In the genomic region with DNA sequence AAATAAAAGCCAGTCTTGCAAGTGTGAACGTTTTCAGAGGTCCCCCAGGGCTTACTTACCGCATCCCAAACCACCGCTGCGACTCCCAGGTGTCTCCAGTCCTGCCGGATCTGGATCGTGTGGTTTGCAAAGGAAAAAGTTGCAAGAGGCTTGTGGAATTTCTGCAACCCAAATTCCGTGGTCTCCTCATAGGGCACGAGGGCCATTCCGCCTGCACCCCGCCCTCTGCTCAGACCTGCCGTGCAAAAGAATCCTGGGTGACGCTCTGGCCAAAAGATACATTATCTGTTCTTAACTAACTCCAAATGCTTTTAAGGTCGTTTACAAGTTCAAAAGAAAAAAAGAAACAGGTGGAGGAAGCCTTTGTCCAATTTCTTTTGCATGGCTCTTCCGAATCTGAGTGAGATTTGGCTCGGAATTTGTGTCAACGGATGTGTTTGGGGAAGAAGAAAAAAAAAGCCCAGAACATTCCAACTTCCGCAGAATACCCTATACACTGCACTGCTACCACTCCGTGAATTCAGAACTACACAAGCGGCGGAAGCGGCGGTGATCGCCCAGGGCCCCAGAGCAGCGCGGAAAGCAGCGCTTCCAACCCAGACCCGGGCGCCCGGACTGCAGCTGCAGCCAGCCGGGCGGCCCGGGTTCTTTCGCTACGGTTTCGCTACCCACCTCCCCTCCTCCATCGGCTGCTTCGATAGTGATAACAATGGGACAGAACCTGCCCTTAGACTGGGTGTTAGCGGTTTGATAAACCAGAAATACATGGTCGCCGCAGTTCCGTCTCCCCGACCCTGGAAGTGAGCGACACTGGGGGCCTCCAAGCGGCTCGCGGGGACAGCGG, we compare ENCODE assay signal across 8 cellular contexts. TPM values are rescaled to one million over a fixed set of nuclear protein-coding genes. Genes with fewer than 3 reads are reported as not detected.
DNase-seq lines count a peak whose midpoint lies in the region; ATAC-seq and TF ChIP-seq lines count a peak whose summit lies in the region.

No MANE protein-coding gene starts in this region.

- H4K8ac ChIP-seq in neuronal stem cell (ENCODE audit: low read depth, low read length) = no peak overlapping the region

- H3K79me2 ChIP-seq in DND-41 (ENCODE audit: insufficient read depth, low read length) = peaks cover 40% of the 10 kb centered on the region

- peak in 1 of 2 donors; percentile 51 for TF ChIP-seq POLR2A in gastroesophageal sphincter (IDR thresholded peaks at IDR 0.05)

- H3K36me3 ChIP-seq in DND-41 (ENCODE audit: insufficient read depth, low read length) (peaks cover 36% of the 10 kb centered on the region), HUES48 (ENCODE audit: control insufficient read depth, insufficient read depth, low read length) (peaks cover 42% of the 10 kb centered on the region), gastroesophageal sphincter (peaks cover 0 to 28% of the 10 kb centered on the region in 2 donors), neuronal stem cell (replicated peaks in 1 of 2; ENCODE audit: control insufficient read depth in 2 of 2, insufficient read depth in 2 of 2, low read length in 2 of 2) (peaks cover 12 to 39% of the 10 kb centered on the region in 2 donors)

- H3K4me3 ChIP-seq in DND-41 (ENCODE audit: low read depth in 1 of 2, low read length in 2 of 2) = peak overlapping the region; percentile 62
- peak overlapping the region; percentile 81 for H3K4me3 ChIP-seq in HUES48 (ENCODE audit: low read depth, low read length)
- H3K4me3 ChIP-seq in gastroesophageal sphincter = peak overlapping the region; percentile 73 to 78
- peak overlapping the region; percentile 86 to 87 for H3K4me3 ChIP-seq in neuronal stem cell (ENCODE audit: low read length in 2 of 2)

- peak overlapping the region; percentile 93 for H3K4ac ChIP-seq in neuronal stem cell (ENCODE audit: low read length)

- H2AFZ ChIP-seq in DND-41 (ENCODE audit: low read depth, low read length) (peak overlapping the region; percentile 81), neuronal stem cell (ENCODE audit: low read length) (peak overlapping the region; percentile 100)

- no peaks in the 10 kb centered on the region for H3K27me3 Mint-ChIP-seq in activated naive CD4-positive, alpha-beta T cell treated with anti-CD3 and anti-CD28 coated beads, Interleukin-2, amount 10 ng/mL, durations not matched to agents 7 days and 5 days

- WGBS in gastroesophageal sphincter (ENCODE audit: low coverage in 1 of 2), 2 donors = 0 to 4% methylated on average over 10 to 18 of the region's 47 CpGs
- no CpG with 5 or more reads among the region's 47 CpGs for WGBS in neuronal stem cell (ENCODE audit: extremely low coverage in 2 of 2, insufficient read length in 2 of 2, insufficient replicate concordance in 1 of 2), 2 donors

- peak overlapping the region; percentile 89 for H3K14ac ChIP-seq in neuronal stem cell (ENCODE audit: low read length)

- H3K4me2 ChIP-seq in DND-41 (ENCODE audit: insufficient read depth, low read length) (peak overlapping the region; percentile 74), neuronal stem cell (ENCODE audit: insufficient read depth, low read length, poor library complexity, severe bottlenecking) (peak overlapping the region; percentile 94)

- H3K23ac ChIP-seq in neuronal stem cell (ENCODE audit: low read depth, low read length, poor library complexity) = peak overlapping the region; percentile 31

- H3K9ac ChIP-seq in DND-41 (ENCODE audit: low read depth, low read length) (peak overlapping the region; percentile 97), HUES48 (ENCODE audit: low read depth, low read length) (peak overlapping the region; percentile 79), neuronal stem cell (ENCODE audit: low read depth, low read length, poor library complexity) (peak overlapping the region; percentile 86)

- H3K27me3 ChIP-seq in DND-41 (ENCODE audit: insufficient read depth, low read length, poor library complexity) (no peaks in the 10 kb centered on the region), HUES48 (ENCODE audit: control insufficient read depth, insufficient read depth, low read length) (no peaks in the 10 kb centered on the region), gastroesophageal sphincter (no peaks in the 10 kb centered on the region), neuronal stem cell (ENCODE audit: control insufficient read depth in 3 of 3, insufficient read depth in 3 of 3, low read depth in 1 of 3, low read length in 3 of 3) (peaks cover 0 to 2% (median 0%) of the 10 kb centered on the region in 3 experiments)

- no peak overlapping the region for H2BK12ac ChIP-seq in neuronal stem cell (ENCODE audit: low read length)

- peak; percentile 80 for DNase-seq in DND-41
- DNase-seq in SIG-M5 (lab: John Stamatoyannopoulos, UW) = peak; percentile 17
- DNase-seq in activated naive CD4-positive, alpha-beta T cell treated with anti-CD3 and anti-CD28 coated beads, Interleukin-2, amount 10 ng/mL, durations not matched to agents 7 days and 5 days = peak; percentile 79
- DNase-seq in neuronal stem cell (ENCODE audit: low spot score) = peak; percentile 45

- no peaks in the 10 kb centered on the region for H4K20me1 ChIP-seq in DND-41 (ENCODE audit: insufficient read depth, low read length)

- H2BK15ac ChIP-seq in neuronal stem cell (ENCODE audit: low read length) = peak overlapping the region; percentile 67

- H3K18ac ChIP-seq in neuronal stem cell (ENCODE audit: low read length) = peak overlapping the region; percentile 99

- peaks cover 2% of the 10 kb centered on the region for H3K79me1 ChIP-seq in neuronal stem cell (ENCODE audit: low read depth, low read length)

- H3K4me1 Mint-ChIP-seq in activated naive CD4-positive, alpha-beta T cell treated with anti-CD3 and anti-CD28 coated beads, Interleukin-2, amount 10 ng/mL, durations not matched to agents 7 days and 5 days = peaks cover 64% of the 10 kb centered on the region

- H3K27ac Mint-ChIP-seq in activated naive CD4-positive, alpha-beta T cell treated with anti-CD3 and anti-CD28 coated beads, Interleukin-2, amount 10 ng/mL, durations not matched to agents 7 days and 5 days = peak overlapping the region; percentile 97

- H4K91ac ChIP-seq in neuronal stem cell (ENCODE audit: low read depth, low read length, poor library complexity) = no peak overlapping the region

- H3K9me3 Mint-ChIP-seq in activated naive CD4-positive, alpha-beta T cell treated with anti-CD3 and anti-CD28 coated beads, Interleukin-2, amount 10 ng/mL, durations not matched to agents 7 days and 5 days = no peaks in the 10 kb centered on the region

- no peak for TF ChIP-seq CTCF in DND-41 (IDR thresholded peaks at IDR 0.05; ENCODE audit: borderline replicate concordance, extremely low read depth, low read length, poor library complexity, severe bottlenecking)
- no peak for TF ChIP-seq CTCF in gastroesophageal sphincter (IDR thresholded peaks at IDR 0.05)

- H3K9me3 ChIP-seq in DND-41 (ENCODE audit: insufficient read depth, low read length, severe bottlenecking) (no peaks in the 10 kb centered on the region), HUES48 (ENCODE audit: control insufficient read depth, insufficient read depth, low read length) (no peaks in the 10 kb centered on the region), gastroesophageal sphincter (no peaks in the 10 kb centered on the region), neuronal stem cell (replicated peaks in 1 of 2; ENCODE audit: control insufficient read depth in 2 of 2, insufficient read depth in 1 of 2, low read depth in 1 of 2, low read length in 2 of 2) (no peaks in the 10 kb centered on the region)

- peak overlapping the region; percentile 92 for H3K4me3 Mint-ChIP-seq in activated naive CD4-positive, alpha-beta T cell treated with anti-CD3 and anti-CD28 coated beads, Interleukin-2, amount 10 ng/mL, durations not matched to agents 7 days and 5 days

- H2BK5ac ChIP-seq in neuronal stem cell (ENCODE audit: low read length) = peak overlapping the region; percentile 98

- no peak for TF ChIP-seq EP300 in gastroesophageal sphincter (IDR thresholded peaks at IDR 0.05)

- CTCF ChIA-PET in activated naive CD4-positive, alpha-beta T cell treated with anti-CD3 and anti-CD28 coated beads, Interleukin-2, amount 10 ng/mL, durations not matched to agents 7 days and 5 days (lab: Charles Lee) = interaction anchor here (1.3 to 2.7 kb wide), 4 partner anchors 87 to 96 kb away, joined by 4 to 10 read pairs (median 8); a partner anchor contains a TSS

- peaks cover 20% of the 10 kb centered on the region for H3K36me3 Mint-ChIP-seq in activated naive CD4-positive, alpha-beta T cell treated with anti-CD3 and anti-CD28 coated beads, Interleukin-2, amount 10 ng/mL, durations not matched to agents 7 days and 5 days

- H3K4me1 ChIP-seq in DND-41 (ENCODE audit: insufficient read depth, low read length) (peaks cover 49% of the 10 kb centered on the region), HUES48 (ENCODE audit: control insufficient read depth, insufficient read depth, low read length) (peaks cover 9% of the 10 kb centered on the region; the same call in 1 of the 2 replicates), gastroesophageal sphincter (peaks cover 0 to 50% (median 0%) of the 10 kb centered on the region in 3 donors), neuronal stem cell (ENCODE audit: control insufficient read depth in 2 of 2, insufficient read depth in 1 of 2, low read depth in 1 of 2, low read length in 2 of 2) (no peaks in the 10 kb centered on the region)

- H3K27ac ChIP-seq in DND-41 (ENCODE audit: low read length) = peak overlapping the region; percentile 86
- peak overlapping the region; percentile 91 for H3K27ac ChIP-seq in HUES48 (ENCODE audit: low read depth, low read length)
- H3K27ac ChIP-seq in gastroesophageal sphincter = peak overlapping the region; percentile 87 to 98 (median 94)
- H3K27ac ChIP-seq in neuronal stem cell (replicated peaks; ENCODE audit: low read length) = peak overlapping the region; percentile 93
- H3K27ac ChIP-seq in temporal lobe (ENCODE audit: low read depth, low read length) = peak overlapping the region; percentile 76

- H2BK120ac ChIP-seq in neuronal stem cell (ENCODE audit: low read depth, low read length) = no peak overlapping the region

- peak overlapping the region; percentile 63 for H2AK5ac ChIP-seq in neuronal stem cell (ENCODE audit: low read depth, low read length)

- ATAC-seq in DND-41 (ENCODE audit: insufficient read depth, low read depth) (peak; percentile 67), GM21447 (IDR thresholded peaks at IDR 0.05; ENCODE audit: unreplicated experiment) (peak; percentile 44), gastroesophageal sphincter (peak; percentile 55)

RNA-seq across cellular contexts. Expression of a gene that starts 0.8 kb away (rescaled TPM):
- 10 to 100 TPM in 2 of 4 donors, 1 to 10 TPM in 2; 7.9 to 24.2 (median 14.3) TPM for total RNA-seq in gastroesophageal sphincter
- 58.1 TPM for polyA plus RNA-seq in neuronal stem cell (2013, experiment 1 of 2)
- polyA plus RNA-seq in neuronal stem cell (2013, experiment 2 of 2) = 58.4 TPM
- total RNA-seq in temporal lobe = 11.1 TPM

Comparison
In these comparisons a context has a peak if more than half of its experiments do, and no peak if none do; other contexts are left out.
1. Peak in every context shown above with its lines: DNase-seq, ATAC-seq, H3K4me3 ChIP-seq and H3K27ac ChIP-seq.
2. DNase-seq: peak in every context shown above with its lines; median percentile 80 in DND-41; 79 in activated naive CD4-positive, alpha-beta T cell treated with anti-CD3 and anti-CD28 coated beads, Interleukin-2, amount 10 ng/mL, durations not matched to agents 7 days and 5 days; 45 in neuronal stem cell; 17 in SIG-M5.